In genomic region chr9:5748438-5748837, GRCh38 we compare ENCODE assay signal across 17 cellular contexts.
DNase-seq lines count a peak whose midpoint lies in the region; ATAC-seq, FAIRE-seq and TF ChIP-seq lines count a peak whose summit lies in the region.
"Had no signal": no experiment of that assay in that cellular context is flagged by ENCODE, and none has a peak within 500 bp of the region (broad histone marks: within the 10 kb centered on the region; RNA-seq: fewer than 3 reads in every experiment).

No MANE protein-coding gene starts in this region.

- peaks cover 6% of the 10 kb centered on the region for H3K9me3 Mint-ChIP-seq in stimulated activated naive CD8-positive, alpha-beta T cell treated with anti-CD3 and anti-CD28 coated beads, Interleukin-15, Interleukin-2, amounts not matched to agents 100 ng/mL and 50 ng/mL, for 24 hours
- peaks cover 0 to 7% of the 10 kb centered on the region in 2 donors for H3K9me3 Mint-ChIP-seq in stimulated activated naive CD8-positive, alpha-beta T cell treated with anti-CD3 and anti-CD28 coated beads, Interleukin-15, amount 100 ng/mL, for 72 hours
- H3K9me3 Mint-ChIP-seq in activated naive CD8-positive, alpha-beta T cell treated with anti-CD3 and anti-CD28 coated beads, Interleukin-2, amount 50 U/mL, for 24 hours: peaks cover 5% of the 10 kb centered on the region
- peaks cover 8 to 16% of the 10 kb centered on the region in 2 donors for H3K9me3 Mint-ChIP-seq in stimulated activated naive B cell treated with anti-CD40 and anti-IgM and Interleukin-4, amounts not matched to agents 10 μg/mL and 1 μg/mL and 100 μg/mL, for 72 hours
- peaks cover 6% of the 10 kb centered on the region for H3K9me3 Mint-ChIP-seq in T-helper 2 cell treated with Interferon-gamma antibody and Interleukin-4, amounts not matched to agents 5 μg/mL and 100 μg/mL, for 36 hours
- H3K9me3 Mint-ChIP-seq: CD8-positive, alpha-beta memory T cell; GM23338 had no signal

- H3K36me3 ChIP-seq in MM.1S (replicated peaks; ENCODE audit: insufficient read depth, low read length): no peaks in the 10 kb centered on the region; the same call in 1 of the 2 replicates

- no peak overlapping the region for H3K4me3 Mint-ChIP-seq in stimulated activated naive CD8-positive, alpha-beta T cell treated with anti-CD3 and anti-CD28 coated beads, Interleukin-15, Interleukin-2, amounts not matched to agents 100 ng/mL and 50 ng/mL, for 24 hours
- H3K4me3 Mint-ChIP-seq in stimulated activated naive CD8-positive, alpha-beta T cell treated with anti-CD3 and anti-CD28 coated beads, Interleukin-15, amount 100 ng/mL, for 72 hours: no peak overlapping the region
- H3K4me3 Mint-ChIP-seq in activated naive CD8-positive, alpha-beta T cell treated with anti-CD3 and anti-CD28 coated beads, Interleukin-2, amount 50 U/mL, for 24 hours: no peak overlapping the region
- H3K4me3 Mint-ChIP-seq in stimulated activated naive B cell treated with anti-CD40 and anti-IgM and Interleukin-4, amounts not matched to agents 10 μg/mL and 1 μg/mL and 100 μg/mL, for 72 hours: no peak overlapping the region
- no peak overlapping the region for H3K4me3 Mint-ChIP-seq in T-helper 2 cell treated with Interferon-gamma antibody and Interleukin-4, amounts not matched to agents 5 μg/mL and 100 μg/mL, for 36 hours
- H3K4me3 Mint-ChIP-seq: CD8-positive, alpha-beta memory T cell; GM23338; H9 had no signal

- H3K9ac ChIP-seq in MM.1S (ENCODE audit: low read length): no peak overlapping the region
- H3K9ac ChIP-seq: BLaER1 had no signal

- H3K4me1 ChIP-seq in MM.1S (ENCODE audit: low read length): peaks cover 11% of the 10 kb centered on the region
- H3K4me1 ChIP-seq: BLaER1, Caco-2 had no signal

- H3K4me2 ChIP-seq in MM.1S (ENCODE audit: low read depth, low read length): no peak overlapping the region
- H3K4me2 ChIP-seq: BLaER1, GM23338 had no signal

- H2AFZ ChIP-seq in MM.1S (ENCODE audit: low read length): no peak overlapping the region
- H2AFZ ChIP-seq: GM23338 had no signal

- H3K27ac ChIP-seq in MM.1S (ENCODE audit: low read length): peak overlapping the region; percentile 3; the same call in 1 of the 2 replicates
- H3K27ac ChIP-seq: BLaER1 had no signal

- peak overlapping the region; percentile 13 for H3K27ac Mint-ChIP-seq in stimulated activated naive CD8-positive, alpha-beta T cell treated with anti-CD3 and anti-CD28 coated beads, Interleukin-15, Interleukin-2, amounts not matched to agents 100 ng/mL and 50 ng/mL, for 24 hours
- H3K27ac Mint-ChIP-seq in stimulated activated naive CD8-positive, alpha-beta T cell treated with anti-CD3 and anti-CD28 coated beads, Interleukin-15, amount 100 ng/mL, for 72 hours: peak overlapping the region in 1 of 2 donors; percentile 12
- H3K27ac Mint-ChIP-seq in activated naive CD8-positive, alpha-beta T cell treated with anti-CD3 and anti-CD28 coated beads, Interleukin-2, amount 50 U/mL, for 24 hours: peak overlapping the region; percentile 20
- peak overlapping the region; percentile 74 for H3K27ac Mint-ChIP-seq in stimulated activated naive B cell treated with anti-CD40 and anti-IgM and Interleukin-4, amounts not matched to agents 10 μg/mL and 1 μg/mL and 100 μg/mL, for 72 hours
- no peak overlapping the region for H3K27ac Mint-ChIP-seq in T-helper 2 cell treated with Interferon-gamma antibody and Interleukin-4, amounts not matched to agents 5 μg/mL and 100 μg/mL, for 36 hours
- H3K27ac Mint-ChIP-seq: CD8-positive, alpha-beta memory T cell; GM23338; H9 had no signal

- FAIRE-seq in RCC 7860 (lab: Jason Lieb, UNC): no peak
- FAIRE-seq: GM12878, HTR-8/SVneo had no signal

- H3K4me1 Mint-ChIP-seq in stimulated activated naive CD8-positive, alpha-beta T cell treated with anti-CD3 and anti-CD28 coated beads, Interleukin-15, Interleukin-2, amounts not matched to agents 100 ng/mL and 50 ng/mL, for 24 hours (ENCODE audit: low read depth): peaks cover 12% of the 10 kb centered on the region
- peaks cover 33% of the 10 kb centered on the region for H3K4me1 Mint-ChIP-seq in stimulated activated naive CD8-positive, alpha-beta T cell treated with anti-CD3 and anti-CD28 coated beads, Interleukin-15, amount 100 ng/mL, for 72 hours
- peaks cover 11% of the 10 kb centered on the region for H3K4me1 Mint-ChIP-seq in activated naive CD8-positive, alpha-beta T cell treated with anti-CD3 and anti-CD28 coated beads, Interleukin-2, amount 50 U/mL, for 24 hours
- peaks cover 4 to 9% of the 10 kb centered on the region in 2 donors for H3K4me1 Mint-ChIP-seq in stimulated activated naive B cell treated with anti-CD40 and anti-IgM and Interleukin-4, amounts not matched to agents 10 μg/mL and 1 μg/mL and 100 μg/mL, for 72 hours
- H3K4me1 Mint-ChIP-seq in T-helper 2 cell treated with Interferon-gamma antibody and Interleukin-4, amounts not matched to agents 5 μg/mL and 100 μg/mL, for 36 hours (ENCODE audit: low read depth): peaks cover 16% of the 10 kb centered on the region
- H3K4me1 Mint-ChIP-seq: GM23338, H9 had no signal

- no peak for TF ChIP-seq CTCF in MM.1S (IDR thresholded peaks at IDR 0.05; ENCODE audit: low read length)

- no peaks in the 10 kb centered on the region for H4K20me1 ChIP-seq in MM.1S (ENCODE audit: insufficient read depth, low read length)
- H4K20me1 ChIP-seq: BLaER1 had no signal

- no peaks in the 10 kb centered on the region for H3K27me3 Mint-ChIP-seq in stimulated activated naive CD8-positive, alpha-beta T cell treated with anti-CD3 and anti-CD28 coated beads, Interleukin-15, Interleukin-2, amounts not matched to agents 100 ng/mL and 50 ng/mL, for 24 hours
- no peaks in the 10 kb centered on the region for H3K27me3 Mint-ChIP-seq in stimulated activated naive CD8-positive, alpha-beta T cell treated with anti-CD3 and anti-CD28 coated beads, Interleukin-15, amount 100 ng/mL, for 72 hours
- no peaks in the 10 kb centered on the region for H3K27me3 Mint-ChIP-seq in activated naive CD8-positive, alpha-beta T cell treated with anti-CD3 and anti-CD28 coated beads, Interleukin-2, amount 50 U/mL, for 24 hours
- H3K27me3 Mint-ChIP-seq in stimulated activated naive B cell treated with anti-CD40 and anti-IgM and Interleukin-4, amounts not matched to agents 10 μg/mL and 1 μg/mL and 100 μg/mL, for 72 hours: no peaks in the 10 kb centered on the region
- H3K27me3 Mint-ChIP-seq in T-helper 2 cell treated with Interferon-gamma antibody and Interleukin-4, amounts not matched to agents 5 μg/mL and 100 μg/mL, for 36 hours (ENCODE audit: low read depth): no peaks in the 10 kb centered on the region
- H3K27me3 Mint-ChIP-seq: CD8-positive, alpha-beta memory T cell had no signal

- H3F3A ChIP-seq in MM.1S (ENCODE audit: insufficient read depth, low read length): peaks cover 11% of the 10 kb centered on the region; the same call in 1 of the 2 replicates

- no peak for DNase-seq in stimulated activated naive CD8-positive, alpha-beta T cell treated with anti-CD3 and anti-CD28 coated beads, Interleukin-15, amount 100 ng/mL, for 72 hours
- DNase-seq in MM.1S: no peak
- DNase-seq in activated naive CD8-positive, alpha-beta T cell treated with anti-CD3 and anti-CD28 coated beads, Interleukin-2, amount 50 U/mL, for 24 hours: no peak
- DNase-seq in stimulated activated naive B cell treated with anti-CD40 and anti-IgM and Interleukin-4, amounts not matched to agents 10 μg/mL and 1 μg/mL and 100 μg/mL, for 72 hours: no peak
- DNase-seq in T-helper 2 cell treated with Interferon-gamma antibody and Interleukin-4, amounts not matched to agents 5 μg/mL and 100 μg/mL, for 36 hours (ENCODE audit: low spot score): no peak
- no peak for DNase-seq in RCC 7860 (ENCODE audit: low spot score)
- DNase-seq: AML-193; Caco-2; CD8-positive, alpha-beta memory T cell; DMS53; H9 had no signal

- H3K4me3 ChIP-seq in MM.1S (ENCODE audit: low read length): no peak overlapping the region
- H3K4me3 ChIP-seq: BLaER1, GM12878, GM23338 had no signal

- H3K79me2 ChIP-seq in MM.1S (ENCODE audit: low read length): peaks cover 5% of the 10 kb centered on the region; the same call in 1 of the 2 replicates

- H3K9me3 ChIP-seq in MM.1S (replicated peaks; ENCODE audit: insufficient read depth, low read length): no peaks in the 10 kb centered on the region
- H3K9me3 ChIP-seq: BLaER1, Caco-2 had no signal

- peaks cover 59% of the 10 kb centered on the region for H3K36me3 Mint-ChIP-seq in stimulated activated naive CD8-positive, alpha-beta T cell treated with anti-CD3 and anti-CD28 coated beads, Interleukin-15, Interleukin-2, amounts not matched to agents 100 ng/mL and 50 ng/mL, for 24 hours (ENCODE audit: low read depth)
- H3K36me3 Mint-ChIP-seq in activated naive CD8-positive, alpha-beta T cell treated with anti-CD3 and anti-CD28 coated beads, Interleukin-2, amount 50 U/mL, for 24 hours (ENCODE audit: low read depth): peaks cover 40% of the 10 kb centered on the region
- H3K36me3 Mint-ChIP-seq in stimulated activated naive B cell treated with anti-CD40 and anti-IgM and Interleukin-4, amounts not matched to agents 10 μg/mL and 1 μg/mL and 100 μg/mL, for 72 hours: peaks cover 40 to 48% of the 10 kb centered on the region in 2 donors
- H3K36me3 Mint-ChIP-seq in T-helper 2 cell treated with Interferon-gamma antibody and Interleukin-4, amounts not matched to agents 5 μg/mL and 100 μg/mL, for 36 hours (ENCODE audit: low read depth): peaks cover 44% of the 10 kb centered on the region

- no peaks in the 10 kb centered on the region for H3K9me2 ChIP-seq in MM.1S (replicated peaks; ENCODE audit: insufficient read depth, low read length)

- H3K27me3 ChIP-seq in MM.1S (replicated peaks; ENCODE audit: insufficient read depth, low read length): no peaks in the 10 kb centered on the region
- H3K27me3 ChIP-seq: BLaER1 had no signal

- no peak for ATAC-seq in stimulated activated naive CD8-positive, alpha-beta T cell treated with anti-CD3 and anti-CD28 coated beads, Interleukin-15, amount 100 ng/mL, for 72 hours
- no peak for ATAC-seq in activated naive CD8-positive, alpha-beta T cell treated with anti-CD3 and anti-CD28 coated beads, Interleukin-2, amount 50 U/mL, for 24 hours
- peak; percentile 52 to 62 for ATAC-seq in stimulated activated naive B cell treated with anti-CD40 and anti-IgM and Interleukin-4, amounts not matched to agents 10 μg/mL and 1 μg/mL and 100 μg/mL, for 72 hours (replicated peaks)
- ATAC-seq in HG02973 (IDR thresholded peaks at IDR 0.05; ENCODE audit: unreplicated experiment): no peak
- ATAC-seq: GM12878, GM23338 had no signal

Comparison
In these comparisons a context has a peak if more than half of its experiments do, and no peak if none do; other contexts are left out.
1. ATAC-seq: peak in stimulated activated naive B cell treated with anti-CD40 and anti-IgM and Interleukin-4, amounts not matched to agents 10 μg/mL and 1 μg/mL and 100 μg/mL, for 72 hours (2 of 2); none in stimulated activated naive CD8-positive, alpha-beta T cell treated with anti-CD3 and anti-CD28 coated beads, Interleukin-15, amount 100 ng/mL, for 72 hours (single experiment), activated naive CD8-positive, alpha-beta T cell treated with anti-CD3 and anti-CD28 coated beads, Interleukin-2, amount 50 U/mL, for 24 hours (single experiment) and HG02973 (single experiment).